ENCODE assay signal across 8 cellular contexts in genomic region chr20:23361651-23362391, GRCh38. TPM values are rescaled to one million over a fixed set of nuclear protein-coding genes. Genes with fewer than 3 reads are reported as not detected.
DNase-seq lines count a peak whose midpoint lies in the region; ATAC-seq and TF ChIP-seq lines count a peak whose summit lies in the region.

Gene GZF1, plus strand, starts transcription at chr20:23362182. Its CDS starts 2,202 bp downstream, at chr20:23364384.

- H3K4me1 ChIP-seq in PC-9 (replicated peaks; ENCODE audit: insufficient read depth) (peaks cover 40% of the 10 kb centered on the region), mucosa of rectum (ENCODE audit: control insufficient read depth in 2 of 2, insufficient read depth in 2 of 2, low read length in 2 of 2) (peaks cover 23 to 41% of the 10 kb centered on the region in 2 donors)

- H3F3A ChIP-seq in PC-9 (ENCODE audit: insufficient read depth, low read depth) = peaks cover 23% of the 10 kb centered on the region

- peak within 1 kb of the TSS; percentile 89 for H2AFZ ChIP-seq in PC-9

- in situ Hi-C loops in KBM-7 (cut with MboI; ENCODE audit: low pct_unique_long_range_greater_than_20kb, low sequenced_read_pairs) = no loop called here

- no peaks in the 10 kb centered on the region for H3K9me3 ChIP-seq in PC-9 (ENCODE audit: insufficient read depth, low read depth)
- no peaks in the 10 kb centered on the region for H3K9me3 ChIP-seq in mucosa of rectum (ENCODE audit: control insufficient read depth in 2 of 2, low read length in 2 of 2)

- no TSS peak for BruUV-seq in PC-9 (replicated peaks; lab: Mats Ljungman, UMichigan)

- no peaks in the 10 kb centered on the region for H3K9me2 ChIP-seq in PC-9 (ENCODE audit: insufficient read depth)

- H3K27me3 ChIP-seq in PC-9 (ENCODE audit: insufficient read depth, low read depth) (no peaks in the 10 kb centered on the region), mucosa of rectum (ENCODE audit: control insufficient read depth in 2 of 2, insufficient read depth in 2 of 2, low read length in 2 of 2) (no peaks in the 10 kb centered on the region)

- H3K4me3 ChIP-seq in PC-9 (peak within 1 kb of the TSS; percentile 80), epithelial cell of proximal tubule (ENCODE audit: low read depth, low read length) (peak within 1 kb of the TSS; percentile 83), mucosa of rectum (ENCODE audit: low read length in 2 of 2) (peak within 1 kb of the TSS; percentile 87 to 91)

- H3K36me3 ChIP-seq in PC-9 (ENCODE audit: low read depth) (0 out of 2 replicates have a peak, but pooled peaks cover 3% of the 10 kb centered on the region), mucosa of rectum (ENCODE audit: control insufficient read depth in 2 of 2, insufficient read depth in 2 of 2, low read length in 2 of 2) (peaks cover 5 to 17% of the 10 kb centered on the region in 2 donors)

- CTCF ChIA-PET in PC-9 (lab: Charles Lee) = no interaction called here

- POLR2A ChIA-PET in PC-9 (lab: Charles Lee; ENCODE audit: unreplicated experiment) = interaction anchor here (0.6 kb wide), 2 partner anchors 966 to 986 kb away, joined by 3 to 5 read pairs; no protein-coding TSS in a partner anchor

- DNase-seq in DMS53 (lab: John Stamatoyannopoulos, UW) = peak; percentile 99
- peak; percentile 97 for DNase-seq in KBM-7
- peak; percentile 90 to 100 for DNase-seq in PC-9
- DNase-seq in activated T-cell treated with anti-CD3 and anti-CD28 coated beads, Interleukin-2, amount 50 U/mL, for 1 hour = peak; percentile 100
- DNase-seq in epithelial cell of proximal tubule (ENCODE audit: low read depth) = no peak
- peak; percentile 95 to 98 for DNase-seq in stimulated activated CD8-positive, alpha-beta memory T cell treated with anti-CD3 and anti-CD28 coated beads, Interleukin-4, amount 100 ng/mL, for 4 hours (ENCODE audit: low read depth in 2 of 2, low spot score in 1 of 2)

- intact Hi-C loops in PC-9 (cut with micrococcal nuclease; ENCODE audit: unreplicated experiment) = loop anchor here (1.0 kb wide), 1 partner anchor 59 kb away; the partner anchor contains the start of gene NAPB

- peaks cover 46% of the 10 kb centered on the region for H3K79me2 ChIP-seq in PC-9 (ENCODE audit: low read depth)

- peak; percentile 68 for ATAC-seq in GM21723 (IDR thresholded peaks at IDR 0.05; ENCODE audit: unreplicated experiment)

- TF ChIP-seq CTCF in PC-9 (conservative IDR thresholded peaks at IDR 0.05) (no peak), epithelial cell of proximal tubule (conservative IDR thresholded peaks at IDR 0.05; ENCODE audit: low read depth, low read length) (no peak)

- peak within 1 kb of the TSS; percentile 89 for H3K27ac ChIP-seq in PC-9
- H3K27ac ChIP-seq in mucosa of rectum (ENCODE audit: low read depth in 2 of 2, low read length in 2 of 2) = peak within 1 kb of the TSS; percentile 99

- 0 out of 2 replicates have a peak, but pooled peaks cover 10% of the 10 kb centered on the region for H4K20me1 ChIP-seq in PC-9 (ENCODE audit: insufficient read depth)

- H3K4me2 ChIP-seq in PC-9 = peak within 1 kb of the TSS; percentile 92

- peak within 1 kb of the TSS; percentile 98 to 99 for H3K9ac ChIP-seq in mucosa of rectum (ENCODE audit: low read depth in 1 of 2, low read length in 2 of 2)

RNA-seq across cellular contexts. Expression of gene GZF1, which starts in this region (rescaled TPM):
- 8.1 and 11.1 TPM in 2 replicates for total RNA-seq in PC-9 (2021)
- 9.5 and 10.3 TPM in 2 replicates for total RNA-seq in epithelial cell of proximal tubule
